ENCODE assay signal across 8 cellular contexts in genomic region chr11:35083181-35084061, GRCh38. TPM values are rescaled to one million over a fixed set of nuclear protein-coding genes. Genes with fewer than 3 reads are reported as not detected.
DNase-seq lines count a peak whose midpoint lies in the region; ATAC-seq, FAIRE-seq and TF ChIP-seq lines count a peak whose summit lies in the region.

No MANE protein-coding gene starts in this region.

- intact Hi-C loops in CD4-positive, alpha-beta T cell (cut with DNase I, micrococcal nuclease), result loop anchor here (1.0 to 5.0 kb wide), 7 partner anchors 21 to 79 kb away; partner anchors contain the start of gene CD44 (in 1 of the 2)

- H3K27me3 ChIP-seq in CD4-positive, alpha-beta T cell (ENCODE audit: control insufficient read depth, insufficient read depth, low read length), result no peaks in the 10 kb centered on the region

- peak; percentile 41 to 84 (median 57) for DNase-seq in CD4-positive, alpha-beta T cell
- DNase-seq in HTR-8/SVneo (ENCODE audit: insufficient read length, low spot score) (peak; percentile 21), middle frontal gyrus (ENCODE audit: extremely low spot score, low spot score) (peak; percentile 7), NCI-H2107 treated with DMSO at 0.1 percent for 48 hours (lab: John Stamatoyannopoulos, UW; ENCODE audit: unreplicated experiment) (no peak)
- peak; percentile 51 to 58 for DNase-seq in activated CD4-positive, alpha-beta T cell treated with anti-CD3 and anti-CD28 coated beads for 4 hours
- peak; percentile 43 to 62 for DNase-seq in stimulated activated CD8-positive, alpha-beta memory T cell treated with anti-CD3 and anti-CD28 coated beads, Interleukin-7, amount 100 ng/mL, for 48 hours (ENCODE audit: extremely low read depth in 1 of 2, low read depth in 1 of 2)

- peak overlapping the region; percentile 99 for H3K27ac ChIP-seq in CD4-positive, alpha-beta T cell (ENCODE audit: low read depth, low read length)
- H3K27ac ChIP-seq in cingulate gyrus (ENCODE audit: low read depth, low read length), result peak overlapping the region; percentile 3

- no peak for FAIRE-seq in HTR-8/SVneo (lab: Jason Lieb, UNC)

- ATAC-seq in CD4-positive, alpha-beta T cell (ENCODE audit: poor library complexity), result peak; percentile 56
- ATAC-seq in GM21447 (IDR thresholded peaks at IDR 0.05; ENCODE audit: unreplicated experiment), result peak; percentile 62

- H3K9me3 ChIP-seq in CD4-positive, alpha-beta T cell (ENCODE audit: control insufficient read depth, low read length), result no peaks in the 10 kb centered on the region

- H3K27me3 Mint-ChIP-seq in CD4-positive, alpha-beta T cell, result no peaks in the 10 kb centered on the region

- POLR2A ChIA-PET in CD4-positive, alpha-beta T cell (lab: Charles Lee), result interaction anchor here (0.8 to 4.4 kb wide), 12 partner anchors 22 to 82 kb away, joined by 3 to 30 read pairs (median 4); partner anchors contain the start of gene CD44

- H3K4me3 Mint-ChIP-seq in CD4-positive, alpha-beta T cell, result peak overlapping the region; percentile 83

- peak overlapping the region; percentile 98 for H3K27ac Mint-ChIP-seq in CD4-positive, alpha-beta T cell

- peaks cover 97% of the 10 kb centered on the region for H3K4me1 Mint-ChIP-seq in CD4-positive, alpha-beta T cell (ENCODE audit: low read depth)

- no peaks in the 10 kb centered on the region for H3K9me3 Mint-ChIP-seq in CD4-positive, alpha-beta T cell

- no peak for TF ChIP-seq CTCF in CD4-positive, alpha-beta T cell (IDR thresholded peaks at IDR 0.05)

- CTCF ChIA-PET in CD4-positive, alpha-beta T cell (lab: Charles Lee), result interaction anchor here (1.0 to 1.8 kb wide), 4 partner anchors 36 to 222 kb away, joined by 3 to 6 read pairs (median 4); no protein-coding TSS in a partner anchor

- no peaks in the 10 kb centered on the region for H3K36me3 Mint-ChIP-seq in CD4-positive, alpha-beta T cell (ENCODE audit: low read depth)

RNA-seq across cellular contexts. Expression of gene CD44, which starts 55.5 kb away (rescaled TPM):
- total RNA-seq in CD4-positive, alpha-beta T cell, result 1,000 to 10,000 TPM; 1,283 to 1,330 TPM
